9 cellular contexts compared by ENCODE assay signal in genomic region chr6:132132911-132133639, GRCh38.
DNase-seq lines count a peak whose midpoint lies in the region; ATAC-seq and TF ChIP-seq lines count a peak whose summit lies in the region.
"Had no signal": no experiment of that assay in that cellular context is flagged by ENCODE, and none has a peak within 500 bp of the region (broad histone marks: within the 10 kb centered on the region; RNA-seq: fewer than 3 reads in every experiment).

No MANE protein-coding gene starts in this region.

- no peak for ATAC-seq in GM18868 (IDR thresholded peaks at IDR 0.05; ENCODE audit: unreplicated experiment)

- H3K9me3 ChIP-seq in Loucy (ENCODE audit: insufficient read depth, low read depth, low read length), result no peaks in the 10 kb centered on the region

- no peaks in the 10 kb centered on the region for H3K27me3 ChIP-seq in Loucy (ENCODE audit: insufficient read depth, low read length, poor library complexity, severe bottlenecking)
- H3K27me3 ChIP-seq in layer of hippocampus (ENCODE audit: control insufficient read depth, insufficient read depth, low read length), result no peaks in the 10 kb centered on the region

- H3K79me2 ChIP-seq in Loucy (ENCODE audit: insufficient read depth, low read length), result no peaks in the 10 kb centered on the region

- peak overlapping the region; percentile 90 for H3K4me2 ChIP-seq in Loucy (ENCODE audit: low read depth, low read length, poor library complexity, severe bottlenecking)

- no peaks in the 10 kb centered on the region for H3K36me3 ChIP-seq in Loucy (ENCODE audit: insufficient read depth, low read length)

- H4K20me1 ChIP-seq in Loucy (ENCODE audit: insufficient read depth, low read length, poor library complexity, severe bottlenecking), result no peaks in the 10 kb centered on the region

- H2AFZ ChIP-seq in Loucy (ENCODE audit: low read length), result no peak overlapping the region; the same call in 1 of the 2 replicates

- DNase-seq in superior temporal gyrus (ENCODE audit: extremely low spot score) (peak; percentile 84), NCI-H1417 (lab: John Stamatoyannopoulos, UW) (no peak), islet precursor cell (no peak)
- DNase-seq in activated CD4-positive, alpha-beta T cell treated with anti-CD3 and anti-CD28 coated beads, Interleukin-2, amount 50 U/mL, for 48 hours, result no peak
- DNase-seq: NCI-H1048 had no signal

- H3K4me3 ChIP-seq in Loucy (ENCODE audit: low read length, poor library complexity, severe bottlenecking), result no peak overlapping the region

- peaks cover 20% of the 10 kb centered on the region for H3F3A ChIP-seq in Loucy (ENCODE audit: low read depth)

- H3K4me1 ChIP-seq in Loucy (ENCODE audit: insufficient read depth, low read length, poor library complexity, severe bottlenecking), result peaks cover 64% of the 10 kb centered on the region

- H3K27ac ChIP-seq in cingulate gyrus (ENCODE audit: low read depth, low read length) (peak overlapping the region; percentile 34), layer of hippocampus (ENCODE audit: low read depth, low read length) (peak overlapping the region; percentile 39)

- H3K9ac ChIP-seq in Loucy (ENCODE audit: low read depth, low read length, poor library complexity, severe bottlenecking), result peak overlapping the region; percentile 81

- no peaks in the 10 kb centered on the region for H3K9me2 ChIP-seq in Loucy (replicated peaks; ENCODE audit: low read depth, low read length)

- TF ChIP-seq CTCF in Loucy (conservative IDR thresholded peaks at IDR 0.05; ENCODE audit: low read length), result no peak
